ENCODE assay signal across 8 cellular contexts in the genomic region with DNA sequence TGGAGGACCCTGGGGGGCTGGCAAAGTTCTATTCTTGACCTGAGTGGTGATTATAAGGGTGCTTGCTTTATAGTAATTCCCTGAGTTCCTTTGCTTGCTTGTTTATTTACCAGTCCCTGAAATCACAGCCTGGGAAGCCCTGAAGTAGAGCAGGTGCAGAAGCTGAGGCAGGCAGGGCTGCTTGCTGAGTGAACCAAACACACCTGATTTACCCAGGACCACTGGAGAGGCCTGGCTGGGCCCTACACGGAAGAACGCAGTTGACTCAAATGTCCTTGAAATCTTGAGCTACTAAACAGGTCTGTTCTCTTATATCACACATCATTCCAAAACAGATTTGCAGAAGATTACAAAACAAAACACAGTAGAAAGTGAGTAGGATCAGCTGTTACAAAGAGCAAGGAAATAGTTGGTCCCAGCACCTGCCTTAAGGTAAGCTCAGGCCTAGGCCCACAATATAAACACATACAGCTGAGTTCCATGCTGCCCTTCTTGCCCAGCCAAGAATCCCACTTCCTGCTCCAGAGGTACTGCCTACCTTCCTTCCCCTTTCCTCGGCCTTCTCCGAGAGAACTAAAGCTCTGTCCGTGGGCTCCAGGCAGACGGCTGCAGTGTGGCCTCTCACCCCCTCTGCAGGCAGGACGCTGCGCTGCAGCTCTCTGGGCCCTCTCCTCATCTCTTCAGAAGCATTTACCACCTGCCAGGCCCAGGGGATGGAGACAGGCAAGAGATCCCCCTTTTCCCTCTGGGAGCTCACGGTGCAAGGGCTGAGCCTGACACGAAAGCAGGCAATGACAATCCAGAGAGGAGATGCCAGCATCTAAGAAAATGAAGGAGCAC. TPM values are rescaled to one million over a fixed set of nuclear protein-coding genes. Genes with fewer than 3 reads are reported as not detected.
A peak's percentile ranks its signal among the peaks of the same experiment; 100 is the strongest.
DNase-seq lines count a peak whose midpoint lies in the region; ATAC-seq and TF ChIP-seq lines count a peak whose summit lies in the region.

No MANE protein-coding gene starts in this region.

- H3K4me3 ChIP-seq in HEK293 (ENCODE audit: low read depth, low read length) (no peak overlapping the region), left ventricle myocardium inferior (no peak overlapping the region)

- peak; percentile 90 for ATAC-seq in activated naive CD8-positive, alpha-beta T cell treated with anti-CD3 and anti-CD28 coated beads, Interleukin-2, amount 50 U/mL, for 24 hours

- POLR2A ChIA-PET in HEK293 (lab: Yijun Ruan, JAX): interaction anchor here (0.8 to 1.3 kb wide), 6 partner anchors 122 to 455 kb away, joined by 3 to 7 read pairs (median 4); a partner anchor contains a TSS

- CTCF ChIA-PET in HEK293 (lab: Yijun Ruan, JAX): interaction anchor here (0.5 to 5.2 kb wide), 58 partner anchors 8 to 1190 kb away, joined by 3 to 78 read pairs (median 4); no protein-coding TSS in a partner anchor

- DNase-seq in GM03348 (ENCODE audit: low spot score): peak; percentile 85
- peak; percentile 86 for DNase-seq in NCI-H1105 treated with DMSO at 0.1 percent for 48 hours (lab: John Stamatoyannopoulos, UW)
- DNase-seq in SW480 (ENCODE audit: low spot score): peak; percentile 71
- DNase-seq in activated naive CD8-positive, alpha-beta T cell treated with anti-CD3 and anti-CD28 coated beads, Interleukin-2, amount 50 U/mL, for 24 hours: peak; percentile 76
- peak; percentile 66 for DNase-seq in left ventricle myocardium inferior
- DNase-seq in retina: peak; percentile 90
- no peak for DNase-seq in mesenteric fat pad (ENCODE audit: low spot score)

- no peak overlapping the region for H3K27ac Mint-ChIP-seq in activated naive CD8-positive, alpha-beta T cell treated with anti-CD3 and anti-CD28 coated beads, Interleukin-2, amount 50 U/mL, for 24 hours

- no peaks in the 10 kb centered on the region for H3K9me3 ChIP-seq in HEK293 (ENCODE audit: control insufficient read depth, insufficient read depth, low read depth, low read length)
- H3K9me3 ChIP-seq in left ventricle myocardium inferior (replicated peaks): no peaks in the 10 kb centered on the region

- H3K9me3 Mint-ChIP-seq in activated naive CD8-positive, alpha-beta T cell treated with anti-CD3 and anti-CD28 coated beads, Interleukin-2, amount 50 U/mL, for 24 hours: no peaks in the 10 kb centered on the region

- peaks cover 20% of the 10 kb centered on the region for H3K4me1 Mint-ChIP-seq in activated naive CD8-positive, alpha-beta T cell treated with anti-CD3 and anti-CD28 coated beads, Interleukin-2, amount 50 U/mL, for 24 hours

- H3K27me3 ChIP-seq in left ventricle myocardium inferior (ENCODE audit: low read depth): no peaks in the 10 kb centered on the region

- peaks cover 0 to 64% of the 10 kb centered on the region in 2 experiments; a peak in 2 of 3 replicates for H3K36me3 ChIP-seq in HEK293 (ENCODE audit: control insufficient read depth in 2 of 2, insufficient read depth in 1 of 2, low read length in 2 of 2)
- peaks cover 67% of the 10 kb centered on the region for H3K36me3 ChIP-seq in left ventricle myocardium inferior

- H3K36me3 Mint-ChIP-seq in activated naive CD8-positive, alpha-beta T cell treated with anti-CD3 and anti-CD28 coated beads, Interleukin-2, amount 50 U/mL, for 24 hours (ENCODE audit: low read depth): peaks cover 17% of the 10 kb centered on the region

- H3K27me3 Mint-ChIP-seq in activated naive CD8-positive, alpha-beta T cell treated with anti-CD3 and anti-CD28 coated beads, Interleukin-2, amount 50 U/mL, for 24 hours: no peaks in the 10 kb centered on the region

- H3K27ac ChIP-seq in HEK293 (ENCODE audit: extremely low read depth, low read depth, low read length) (no peak overlapping the region), left ventricle myocardium inferior (replicated peaks) (peak overlapping the region; percentile 31)

- peaks cover 15% of the 10 kb centered on the region for H3K4me1 ChIP-seq in HEK293 (ENCODE audit: control insufficient read depth, insufficient read depth, low read length)
- H3K4me1 ChIP-seq in left ventricle myocardium inferior: peaks cover 34% of the 10 kb centered on the region

- intact Hi-C loops in left ventricle myocardium inferior (cut with micrococcal nuclease): loop anchor here (5.0 kb wide), 1 partner anchor 120 kb away; no protein-coding TSS in a partner anchor

- TF ChIP-seq CTCF in HEK293 (tag by site-specific recombination; IDR thresholded peaks at IDR 0.05) (peak; percentile 64), left ventricle myocardium inferior (IDR thresholded peaks at IDR 0.05; ENCODE audit: borderline replicate concordance) (peak; percentile 98)

- H3K4me3 Mint-ChIP-seq in activated naive CD8-positive, alpha-beta T cell treated with anti-CD3 and anti-CD28 coated beads, Interleukin-2, amount 50 U/mL, for 24 hours: no peak overlapping the region

TF ChIP-seq in HEK293, 187 proteins besides CTCF, POLR2A, EP300 and RAD21 (continues in another document):
- TF ChIP-seq ZNF223 (tag by site-specific recombination; IDR thresholded peaks at IDR 0.05): no peak
- TF ChIP-seq, protein P1, sequence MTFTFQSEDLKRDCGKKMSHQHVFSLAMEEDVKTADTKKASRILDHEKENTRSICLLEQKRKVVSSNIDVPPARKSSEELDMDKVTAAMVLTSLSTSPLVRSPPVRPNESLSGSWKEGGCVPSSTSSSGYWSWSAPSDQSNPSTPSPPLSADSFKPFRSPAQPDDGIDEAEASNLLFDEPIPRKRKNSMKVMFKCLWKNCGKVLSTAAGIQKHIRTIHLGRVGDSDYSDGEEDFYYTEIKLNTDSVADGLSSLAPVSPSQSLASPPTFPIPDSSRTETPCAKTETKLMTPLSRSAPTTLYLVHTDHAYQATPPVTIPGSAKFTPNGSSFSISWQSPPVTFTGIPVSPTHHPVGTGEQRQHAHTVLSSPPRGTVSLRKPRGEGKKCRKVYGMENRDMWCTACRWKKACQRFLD (tag by site-specific recombination; IDR thresholded peaks at IDR 0.05): no peak
- TF ChIP-seq ZNF792 (tag by site-specific recombination; IDR thresholded peaks at IDR 0.05): no peak
- no peak for TF ChIP-seq ZNF830 (tag by site-specific recombination; IDR thresholded peaks at IDR 0.05; ENCODE audit: low read depth)
- TF ChIP-seq ZIC2 (tag by site-specific recombination; IDR thresholded peaks at IDR 0.05): peak; percentile 34
- TF ChIP-seq ZNF433 (tag by site-specific recombination; IDR thresholded peaks at IDR 0.05; ENCODE audit: low read depth): no peak
- 0 out of 2 replicates have a peak, but pooled peaks have one; percentile 35 for TF ChIP-seq ZNF24 (tag by site-specific recombination; IDR thresholded peaks at IDR 0.05)
- TF ChIP-seq, protein P2, sequence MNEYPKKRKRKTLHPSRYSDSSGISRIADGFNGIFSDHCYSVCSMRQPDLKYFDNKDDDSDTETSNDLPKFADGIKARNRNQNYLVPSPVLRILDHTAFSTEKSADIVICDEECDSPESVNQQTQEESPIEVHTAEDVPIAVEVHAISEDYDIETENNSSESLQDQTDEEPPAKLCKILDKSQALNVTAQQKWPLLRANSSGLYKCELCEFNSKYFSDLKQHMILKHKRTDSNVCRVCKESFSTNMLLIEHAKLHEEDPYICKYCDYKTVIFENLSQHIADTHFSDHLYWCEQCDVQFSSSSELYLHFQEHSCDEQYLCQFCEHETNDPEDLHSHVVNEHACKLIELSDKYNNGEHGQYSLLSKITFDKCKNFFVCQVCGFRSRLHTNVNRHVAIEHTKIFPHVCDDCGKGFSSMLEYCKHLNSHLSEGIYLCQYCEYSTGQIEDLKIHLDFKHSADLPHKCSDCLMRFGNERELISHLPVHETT (tag by site-specific recombination; IDR thresholded peaks at IDR 0.05): no peak
- no peak for TF ChIP-seq ZNF777 (tag by site-specific recombination; IDR thresholded peaks at IDR 0.05; ENCODE audit: borderline replicate concordance)
- TF ChIP-seq ZNF624 (tag by site-specific recombination; IDR thresholded peaks at IDR 0.05): no peak
- no peak for TF ChIP-seq ZNF785 (tag by site-specific recombination; IDR thresholded peaks at IDR 0.05)
- no peak for TF ChIP-seq ZBTB48 (tag by site-specific recombination; IDR thresholded peaks at IDR 0.05)
- no peak for TF ChIP-seq GLIS1 (tag by site-specific recombination; IDR thresholded peaks at IDR 0.05)
- peak; percentile 59 for TF ChIP-seq ZBTB17 (tag by site-specific recombination; IDR thresholded peaks at IDR 0.05)
- TF ChIP-seq ZNF366 (tag by site-specific recombination; conservative IDR thresholded peaks at IDR 0.05): peak; percentile 47
- TF ChIP-seq MZF1 (tag by site-specific recombination; IDR thresholded peaks at IDR 0.05; ENCODE audit: borderline replicate concordance): peak; percentile 94; the same call in 1 of the 2 replicates
- TF ChIP-seq ZNF266 (tag by site-specific recombination; IDR thresholded peaks at IDR 0.05; ENCODE audit: low read depth): no peak
- TF ChIP-seq ZNF138 (tag by site-specific recombination; IDR thresholded peaks at IDR 0.05; ENCODE audit: borderline replicate concordance): no peak
- TF ChIP-seq GFI1B (tag by site-specific recombination; IDR thresholded peaks at IDR 0.05): no peak
- no peak for TF ChIP-seq KLF16 (tag by site-specific recombination; IDR thresholded peaks at IDR 0.05)
- no peak for TF ChIP-seq ZBTB20 (tag by site-specific recombination; IDR thresholded peaks at IDR 0.05)
- TF ChIP-seq ZBTB8A (tag by site-specific recombination; IDR thresholded peaks at IDR 0.05): no peak
- TF ChIP-seq ZNF558 (tag by site-specific recombination; IDR thresholded peaks at IDR 0.05): no peak
- TF ChIP-seq, protein P3, sequence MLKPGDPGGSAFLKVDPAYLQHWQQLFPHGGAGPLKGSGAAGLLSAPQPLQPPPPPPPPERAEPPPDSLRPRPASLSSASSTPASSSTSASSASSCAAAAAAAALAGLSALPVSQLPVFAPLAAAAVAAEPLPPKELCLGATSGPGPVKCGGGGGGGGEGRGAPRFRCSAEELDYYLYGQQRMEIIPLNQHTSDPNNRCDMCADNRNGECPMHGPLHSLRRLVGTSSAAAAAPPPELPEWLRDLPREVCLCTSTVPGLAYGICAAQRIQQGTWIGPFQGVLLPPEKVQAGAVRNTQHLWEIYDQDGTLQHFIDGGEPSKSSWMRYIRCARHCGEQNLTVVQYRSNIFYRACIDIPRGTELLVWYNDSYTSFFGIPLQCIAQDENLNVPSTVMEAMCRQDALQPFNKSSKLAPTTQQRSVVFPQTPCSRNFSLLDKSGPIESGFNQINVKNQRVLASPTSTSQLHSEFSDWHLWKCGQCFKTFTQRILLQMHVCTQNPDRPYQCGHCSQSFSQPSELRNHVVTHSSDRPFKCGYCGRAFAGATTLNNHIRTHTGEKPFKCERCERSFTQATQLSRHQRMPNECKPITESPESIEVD (tag by site-specific recombination; IDR thresholded peaks at IDR 0.05): no peak
- no peak for TF ChIP-seq ZNF324 (tag by site-specific recombination; IDR thresholded peaks at IDR 0.05)
- no peak for TF ChIP-seq ZNF768 (tag by site-specific recombination; IDR thresholded peaks at IDR 0.05)
- TF ChIP-seq OSR2 (tag by site-specific recombination; IDR thresholded peaks at IDR 0.05): 0 out of 2 replicates have a peak, but pooled peaks have one; percentile 15

RNA-seq across cellular contexts. Expression of a gene that starts 46.1 kb away (rescaled TPM):
- total RNA-seq in left ventricle myocardium inferior (1.8 TPM), mesenteric fat pad (29.2 TPM)

Comparison
In these comparisons a context has a peak if more than half of its experiments do, and no peak if none do; other contexts are left out.
1. RNA of a gene that starts 46.1 kb away (total RNA-seq): 29.2 TPM in mesenteric fat pad (single experiment); 1.8 TPM in left ventricle myocardium inferior (single experiment); every median in the first group is over 10 times any median in the second.